ENCODE assay signal across 1 cellular context in genomic region chr12:124790650-124791400, GRCh38.
TF ChIP-seq lines count a peak whose summit lies in the region.

No MANE protein-coding gene starts in this region.

TF ChIP-seq in HepG2, 621 proteins besides CTCF, POLR2A, EP300 and RAD21 (continued from another document):
- TF ChIP-seq, protein P1, sequence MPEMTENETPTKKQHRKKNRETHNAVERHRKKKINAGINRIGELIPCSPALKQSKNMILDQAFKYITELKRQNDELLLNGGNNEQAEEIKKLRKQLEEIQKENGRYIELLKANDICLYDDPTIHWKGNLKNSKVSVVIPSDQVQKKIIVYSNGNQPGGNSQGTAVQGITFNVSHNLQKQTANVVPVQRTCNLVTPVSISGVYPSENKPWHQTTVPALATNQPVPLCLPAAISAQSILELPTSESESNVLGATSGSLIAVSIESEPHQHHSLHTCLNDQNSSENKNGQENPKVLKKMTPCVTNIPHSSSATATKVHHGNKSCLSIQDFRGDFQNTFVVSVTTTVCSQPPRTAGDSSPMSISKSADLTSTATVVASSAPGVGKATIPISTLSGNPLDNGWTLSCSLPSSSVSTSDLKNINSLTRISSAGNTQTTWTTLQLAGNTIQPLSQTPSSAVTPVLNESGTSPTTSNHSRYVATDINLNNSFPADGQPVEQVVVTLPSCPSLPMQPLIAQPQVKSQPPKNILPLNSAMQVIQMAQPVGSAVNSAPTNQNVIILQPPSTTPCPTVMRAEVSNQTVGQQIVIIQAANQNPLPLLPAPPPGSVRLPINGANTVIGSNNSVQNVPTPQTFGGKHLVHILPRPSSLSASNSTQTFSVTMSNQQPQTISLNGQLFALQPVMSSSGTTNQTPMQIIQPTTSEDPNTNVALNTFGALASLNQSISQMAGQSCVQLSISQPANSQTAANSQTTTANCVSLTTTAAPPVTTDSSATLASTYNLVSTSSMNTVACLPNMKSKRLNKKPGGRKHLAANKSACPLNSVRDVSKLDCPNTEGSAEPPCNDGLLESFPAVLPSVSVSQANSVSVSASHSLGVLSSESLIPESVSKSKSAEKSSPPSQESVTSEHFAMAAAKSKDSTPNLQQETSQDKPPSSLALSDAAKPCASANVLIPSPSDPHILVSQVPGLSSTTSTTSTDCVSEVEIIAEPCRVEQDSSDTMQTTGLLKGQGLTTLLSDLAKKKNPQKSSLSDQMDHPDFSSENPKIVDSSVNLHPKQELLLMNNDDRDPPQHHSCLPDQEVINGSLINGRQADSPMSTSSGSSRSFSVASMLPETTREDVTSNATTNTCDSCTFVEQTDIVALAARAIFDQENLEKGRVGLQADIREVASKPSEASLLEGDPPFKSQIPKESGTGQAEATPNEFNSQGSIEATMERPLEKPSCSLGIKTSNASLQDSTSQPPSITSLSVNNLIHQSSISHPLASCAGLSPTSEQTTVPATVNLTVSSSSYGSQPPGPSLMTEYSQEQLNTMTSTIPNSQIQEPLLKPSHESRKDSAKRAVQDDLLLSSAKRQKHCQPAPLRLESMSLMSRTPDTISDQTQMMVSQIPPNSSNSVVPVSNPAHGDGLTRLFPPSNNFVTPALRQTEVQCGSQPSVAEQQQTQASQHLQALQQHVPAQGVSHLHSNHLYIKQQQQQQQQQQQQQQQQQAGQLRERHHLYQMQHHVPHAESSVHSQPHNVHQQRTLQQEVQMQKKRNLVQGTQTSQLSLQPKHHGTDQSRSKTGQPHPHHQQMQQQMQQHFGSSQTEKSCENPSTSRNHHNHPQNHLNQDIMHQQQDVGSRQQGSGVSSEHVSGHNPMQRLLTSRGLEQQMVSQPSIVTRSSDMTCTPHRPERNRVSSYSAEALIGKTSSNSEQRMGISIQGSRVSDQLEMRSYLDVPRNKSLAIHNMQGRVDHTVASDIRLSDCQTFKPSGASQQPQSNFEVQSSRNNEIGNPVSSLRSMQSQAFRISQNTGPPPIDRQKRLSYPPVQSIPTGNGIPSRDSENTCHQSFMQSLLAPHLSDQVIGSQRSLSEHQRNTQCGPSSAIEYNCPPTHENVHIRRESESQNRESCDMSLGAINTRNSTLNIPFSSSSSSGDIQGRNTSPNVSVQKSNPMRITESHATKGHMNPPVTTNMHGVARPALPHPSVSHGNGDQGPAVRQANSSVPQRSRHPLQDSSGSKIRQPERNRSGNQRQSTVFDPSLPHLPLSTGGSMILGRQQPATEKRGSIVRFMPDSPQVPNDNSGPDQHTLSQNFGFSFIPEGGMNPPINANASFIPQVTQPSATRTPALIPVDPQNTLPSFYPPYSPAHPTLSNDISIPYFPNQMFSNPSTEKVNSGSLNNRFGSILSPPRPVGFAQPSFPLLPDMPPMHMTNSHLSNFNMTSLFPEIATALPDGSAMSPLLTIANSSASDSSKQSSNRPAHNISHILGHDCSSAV (CRISPR knock-in tag; IDR thresholded peaks at IDR 0.05; ENCODE audit: borderline replicate concordance): no peak
- TF ChIP-seq, protein P2, sequence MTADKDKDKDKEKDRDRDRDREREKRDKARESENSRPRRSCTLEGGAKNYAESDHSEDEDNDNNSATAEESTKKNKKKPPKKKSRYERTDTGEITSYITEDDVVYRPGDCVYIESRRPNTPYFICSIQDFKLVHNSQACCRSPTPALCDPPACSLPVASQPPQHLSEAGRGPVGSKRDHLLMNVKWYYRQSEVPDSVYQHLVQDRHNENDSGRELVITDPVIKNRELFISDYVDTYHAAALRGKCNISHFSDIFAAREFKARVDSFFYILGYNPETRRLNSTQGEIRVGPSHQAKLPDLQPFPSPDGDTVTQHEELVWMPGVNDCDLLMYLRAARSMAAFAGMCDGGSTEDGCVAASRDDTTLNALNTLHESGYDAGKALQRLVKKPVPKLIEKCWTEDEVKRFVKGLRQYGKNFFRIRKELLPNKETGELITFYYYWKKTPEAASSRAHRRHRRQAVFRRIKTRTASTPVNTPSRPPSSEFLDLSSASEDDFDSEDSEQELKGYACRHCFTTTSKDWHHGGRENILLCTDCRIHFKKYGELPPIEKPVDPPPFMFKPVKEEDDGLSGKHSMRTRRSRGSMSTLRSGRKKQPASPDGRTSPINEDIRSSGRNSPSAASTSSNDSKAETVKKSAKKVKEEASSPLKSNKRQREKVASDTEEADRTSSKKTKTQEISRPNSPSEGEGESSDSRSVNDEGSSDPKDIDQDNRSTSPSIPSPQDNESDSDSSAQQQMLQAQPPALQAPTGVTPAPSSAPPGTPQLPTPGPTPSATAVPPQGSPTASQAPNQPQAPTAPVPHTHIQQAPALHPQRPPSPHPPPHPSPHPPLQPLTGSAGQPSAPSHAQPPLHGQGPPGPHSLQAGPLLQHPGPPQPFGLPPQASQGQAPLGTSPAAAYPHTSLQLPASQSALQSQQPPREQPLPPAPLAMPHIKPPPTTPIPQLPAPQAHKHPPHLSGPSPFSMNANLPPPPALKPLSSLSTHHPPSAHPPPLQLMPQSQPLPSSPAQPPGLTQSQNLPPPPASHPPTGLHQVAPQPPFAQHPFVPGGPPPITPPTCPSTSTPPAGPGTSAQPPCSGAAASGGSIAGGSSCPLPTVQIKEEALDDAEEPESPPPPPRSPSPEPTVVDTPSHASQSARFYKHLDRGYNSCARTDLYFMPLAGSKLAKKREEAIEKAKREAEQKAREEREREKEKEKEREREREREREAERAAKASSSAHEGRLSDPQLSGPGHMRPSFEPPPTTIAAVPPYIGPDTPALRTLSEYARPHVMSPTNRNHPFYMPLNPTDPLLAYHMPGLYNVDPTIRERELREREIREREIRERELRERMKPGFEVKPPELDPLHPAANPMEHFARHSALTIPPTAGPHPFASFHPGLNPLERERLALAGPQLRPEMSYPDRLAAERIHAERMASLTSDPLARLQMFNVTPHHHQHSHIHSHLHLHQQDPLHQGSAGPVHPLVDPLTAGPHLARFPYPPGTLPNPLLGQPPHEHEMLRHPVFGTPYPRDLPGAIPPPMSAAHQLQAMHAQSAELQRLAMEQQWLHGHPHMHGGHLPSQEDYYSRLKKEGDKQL (CRISPR knock-in tag; IDR thresholded peaks at IDR 0.05; ENCODE audit: low read depth): no peak
